Comparison of ENCODE assay signal across 24 cellular contexts in the genomic region with DNA sequence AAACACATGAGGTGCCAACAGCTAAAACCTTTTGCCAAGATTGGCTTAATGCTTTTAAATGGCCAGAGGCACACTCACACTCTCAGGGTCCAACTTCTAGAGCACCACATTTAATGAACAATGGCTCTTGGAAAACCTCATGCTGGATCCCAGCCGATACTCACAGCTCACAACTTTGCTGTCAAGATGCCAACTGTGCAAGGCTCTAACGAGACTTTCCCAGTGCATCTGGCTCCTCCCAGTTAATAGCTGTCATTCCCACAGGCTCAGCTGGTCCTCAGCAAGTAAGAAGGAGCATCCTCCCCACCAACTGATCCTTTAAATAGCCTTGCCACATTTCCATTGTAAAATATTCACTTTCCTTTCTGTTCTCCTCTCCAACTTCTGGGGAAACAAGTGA. TPM values are rescaled to one million over a fixed set of nuclear protein-coding genes. Genes with fewer than 3 reads are reported as not detected.
DNase-seq lines count a peak whose midpoint lies in the region; ATAC-seq, FAIRE-seq and TF ChIP-seq lines count a peak whose summit lies in the region.
"Had no signal": no experiment of that assay in that cellular context is flagged by ENCODE, and none has a peak within 500 bp of the region (broad histone marks: within the 10 kb centered on the region; RNA-seq: fewer than 3 reads in every experiment).

No MANE protein-coding gene starts in this region.

- no peak for ATAC-seq in T-cell (replicated peaks in 1 of 4)
- ATAC-seq: activated T-cell treated with anti-CD3 and anti-CD28 coated beads, Interleukin-2, amount 50 U/mL, for 4 hours; K562; WTC11 had no signal

- no peak overlapping the region for H2AFZ ChIP-seq in astrocyte (ENCODE audit: low read depth, low read length)

- FAIRE-seq in astrocyte (lab: Jason Lieb, UNC), result no peak
- FAIRE-seq: G401.6, K562 had no signal

- H3K36me3 ChIP-seq in astrocyte (ENCODE audit: insufficient read depth, low read length), result no peaks in the 10 kb centered on the region
- no peaks in the 10 kb centered on the region for H3K36me3 ChIP-seq in SJCRH30
- H3K36me3 ChIP-seq: brain microvascular endothelial cell had no signal

- H3K27me3 Mint-ChIP-seq in astrocyte (ENCODE audit: low read depth, unreplicated experiment) (peaks cover 2% of the 10 kb centered on the region), T-cell (peaks cover 0 to 3% of the 10 kb centered on the region in 2 donors)
- H3K27me3 Mint-ChIP-seq: dendritic cell treated with granulocyte-macrophage colony-stimulating factor and Interleukin-4, amounts not matched to agents 40 ng/mL and 50 ng/mL, for 4 days had no signal

- H3K4me1 ChIP-seq in astrocyte (ENCODE audit: insufficient read depth, low read length) (peaks cover 5% of the 10 kb centered on the region), SJCRH30 (no peaks in the 10 kb centered on the region)

- H3K4me3 ChIP-seq in astrocyte (ENCODE audit: insufficient read depth, low read depth, low read length) (no peak overlapping the region), SJCRH30 (no peak overlapping the region)
- H3K4me3 ChIP-seq: K562, smooth muscle cell had no signal

- peaks cover 4% of the 10 kb centered on the region for H3K36me3 Mint-ChIP-seq in astrocyte (ENCODE audit: low read depth, unreplicated experiment)
- H3K36me3 Mint-ChIP-seq in T-cell, result no peaks in the 10 kb centered on the region
- H3K36me3 Mint-ChIP-seq: activated naive CD4-positive, alpha-beta T cell treated with anti-CD3 and anti-CD28 coated beads, Interleukin-2, amount 50 U/mL, for 24 hours; immature natural killer cell; memory B cell had no signal

- peaks cover 3% of the 10 kb centered on the region for H3K9me3 Mint-ChIP-seq in astrocyte (ENCODE audit: unreplicated experiment)
- peaks cover 0 to 9% (median 0%) of the 10 kb centered on the region in 3 donors for H3K9me3 Mint-ChIP-seq in T-cell
- H3K9me3 Mint-ChIP-seq: activated naive CD4-positive, alpha-beta T cell treated with anti-CD3 and anti-CD28 coated beads, Interleukin-2, amount 50 U/mL, for 24 hours had no signal

- DNase-seq in GM04504 (ENCODE audit: low read depth) (peak; percentile 19), astrocyte (ENCODE audit: low read depth) (peak; percentile 35), foreskin melanocyte (peak; percentile 76), myocyte (ENCODE audit: low read depth) (peak; percentile 68), T-cell (no peak), SJCRH30 (no peak), NCI-H774 (lab: John Stamatoyannopoulos, UW) (no peak)
- DNase-seq: activated CD4-positive, alpha-beta memory T cell treated with anti-CD3 and anti-CD28 coated beads, Interleukin-2, amount 10 ng/mL, durations not matched to agents 7 days and 5 days; activated T-cell treated with anti-CD3 and anti-CD28 coated beads, Interleukin-2, amount 50 U/mL, for 4 hours; brain microvascular endothelial cell; immature natural killer cell; NCI-H1092; stimulated activated CD4-positive, alpha-beta T cell treated with anti-CD3 and anti-CD28 coated beads, Interleukin-4, amount 100 ng/mL, for 24 hours; T-helper 2 cell had no signal

- H3K4me3 Mint-ChIP-seq in astrocyte (ENCODE audit: unreplicated experiment), result no peak overlapping the region
- H3K4me3 Mint-ChIP-seq in T-cell, result no peak overlapping the region
- H3K4me3 Mint-ChIP-seq: activated CD4-positive, alpha-beta memory T cell treated with anti-CD3 and anti-CD28 coated beads, Interleukin-2, amount 10 ng/mL, durations not matched to agents 7 days and 5 days; activated naive CD4-positive, alpha-beta T cell treated with anti-CD3 and anti-CD28 coated beads, Interleukin-2, amount 50 U/mL, for 24 hours; activated T-cell treated with anti-CD3 and anti-CD28 coated beads, Interleukin-2, amount 50 U/mL, for 4 hours; B cell; dendritic cell treated with granulocyte-macrophage colony-stimulating factor and Interleukin-4, amounts not matched to agents 40 ng/mL and 50 ng/mL, for 4 days; immature natural killer cell; memory B cell; nephron; WTC11 had no signal

- POLR2A ChIA-PET in T-cell (lab: Charles Lee), result no interaction called here

- CTCF ChIA-PET in T-cell (lab: Charles Lee), result interaction anchor here in 1 of 2 donors (0.8 kb wide), 1 partner anchor 43 kb away, joined by 3 read pairs; no protein-coding TSS in a partner anchor

- no peak overlapping the region for H3K9ac ChIP-seq in astrocyte (ENCODE audit: low read length)

- no peak overlapping the region for H3K27ac ChIP-seq in astrocyte (ENCODE audit: low read depth, low read length)
- H3K27ac ChIP-seq in SJCRH30, result no peak overlapping the region
- H3K27ac ChIP-seq: brain microvascular endothelial cell, epithelial cell of prostate had no signal

- H3K4me1 Mint-ChIP-seq in astrocyte (ENCODE audit: low read depth, unreplicated experiment) (peaks cover under 1% of the 10 kb centered on the region), T-cell (peaks cover 4 to 7% (median 5%) of the 10 kb centered on the region in 3 donors)

- no peaks in the 10 kb centered on the region for H3K9me3 ChIP-seq in astrocyte (ENCODE audit: insufficient read depth, low read depth, low read length)
- no peaks in the 10 kb centered on the region for H3K9me3 ChIP-seq in SJCRH30 (replicated peaks)

- no peaks in the 10 kb centered on the region for H3K79me2 ChIP-seq in astrocyte (ENCODE audit: insufficient read depth, low read length)

- no peaks in the 10 kb centered on the region for H3K27me3 ChIP-seq in astrocyte (ENCODE audit: insufficient read depth, low read length)
- H3K27me3 ChIP-seq in SJCRH30, result no peaks in the 10 kb centered on the region
- H3K27me3 ChIP-seq: brain microvascular endothelial cell had no signal

- H3K4me2 ChIP-seq in astrocyte (ENCODE audit: low read length), result no peak overlapping the region
- H3K4me2 ChIP-seq: smooth muscle cell had no signal

- H3K27ac Mint-ChIP-seq in astrocyte (ENCODE audit: unreplicated experiment), result no peak overlapping the region
- no peak overlapping the region for H3K27ac Mint-ChIP-seq in T-cell
- H3K27ac Mint-ChIP-seq: activated CD4-positive, alpha-beta memory T cell treated with anti-CD3 and anti-CD28 coated beads, Interleukin-2, amount 10 ng/mL, durations not matched to agents 7 days and 5 days; activated naive CD4-positive, alpha-beta T cell treated with anti-CD3 and anti-CD28 coated beads, Interleukin-2, amount 50 U/mL, for 24 hours; B cell; dendritic cell treated with granulocyte-macrophage colony-stimulating factor and Interleukin-4, amounts not matched to agents 40 ng/mL and 50 ng/mL, for 4 days; immature natural killer cell; memory B cell; nephron; WTC11 had no signal

- no peak for TF ChIP-seq CTCF in astrocyte (IDR thresholded peaks at IDR 0.05; ENCODE audit: insufficient read depth, low read depth, low read length)

- H4K20me1 ChIP-seq in astrocyte (ENCODE audit: insufficient read depth, low read length), result no peaks in the 10 kb centered on the region

RNA-seq across cellular contexts. Expression of gene FRMD4B, which starts 20.3 kb away (rescaled TPM):
- 9.2 and 9.9 TPM in 2 replicates for total RNA-seq in astrocyte
- 7.5 and 14.0 TPM in 2 replicates for total RNA-seq in myocyte
- 5.1 TPM for polyA plus RNA-seq in myocyte (2012)
- total RNA-seq in T-cell, result 10 to 100 TPM in 3 of 5 donors, 1 to 10 TPM in 2; 5.5 to 23.1 (median 10.9) TPM
- total RNA-seq in SJCRH30 (2014; rRNA removed; shearing (Covaris generic)), result 3.8 and 4.4 TPM in 2 replicates

Comparison
In these comparisons a context has a peak if more than half of its experiments do, and no peak if none do; other contexts are left out.
1. DNase-seq: peak in GM04504 (single experiment), astrocyte (single experiment), foreskin melanocyte (single experiment) and myocyte (single experiment); none in T-cell (0 of 34), SJCRH30 (0 of 2) and NCI-H774 (single experiment).